In the genomic region with DNA sequence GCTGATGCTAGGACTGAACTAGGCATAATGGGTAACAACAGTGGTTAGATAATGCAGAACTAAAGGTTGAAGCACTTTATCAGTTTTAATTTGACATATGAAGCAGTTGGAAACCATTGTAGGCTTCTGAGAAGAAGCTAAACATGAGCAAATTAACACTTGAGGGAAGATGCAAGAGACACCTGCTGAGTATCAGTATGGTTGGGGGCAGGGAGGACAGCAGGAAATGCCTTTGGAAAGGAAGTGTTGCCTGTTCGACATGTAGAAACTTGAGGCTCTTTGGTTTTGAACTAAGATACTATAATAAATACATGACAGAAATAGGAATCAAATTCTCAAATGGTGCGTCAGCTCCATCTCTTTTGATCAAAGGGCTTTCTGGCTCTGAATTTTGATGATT, we compare ENCODE assay signal across 26 cellular contexts.
DNase-seq lines count a peak whose midpoint lies in the region; ATAC-seq, FAIRE-seq and TF ChIP-seq lines count a peak whose summit lies in the region.
"Had no signal": no experiment of that assay in that cellular context is flagged by ENCODE, and none has a peak within 500 bp of the region (broad histone marks: within the 10 kb centered on the region; RNA-seq: fewer than 3 reads in every experiment).

No MANE protein-coding gene starts in this region.

- no peaks in the 10 kb centered on the region for H3K27me3 ChIP-seq in GM23338 (ENCODE audit: insufficient read depth)
- no peaks in the 10 kb centered on the region for H3K27me3 ChIP-seq in mammary epithelial cell (ENCODE audit: insufficient read depth, low read length)
- H3K27me3 ChIP-seq in keratinocyte (ENCODE audit: control insufficient read depth, extremely low read depth, insufficient read depth, low read length): no peaks in the 10 kb centered on the region
- H3K27me3 ChIP-seq: vagina had no signal

- peak overlapping the region; percentile 50 for H3K27ac Mint-ChIP-seq in GM23338
- H3K27ac Mint-ChIP-seq: activated CD4-positive, alpha-beta T cell treated with anti-CD3 and anti-CD28 coated beads, Interleukin-2, amount 10 ng/mL, durations not matched to agents 24 days and 14 days; activated naive CD8-positive, alpha-beta T cell treated with anti-CD3 and anti-CD28 coated beads, Interleukin-2, amount 10 ng/mL, durations not matched to agents 7 days and 5 days; activated T-helper 17 cell treated with anti-CD3 and anti-CD28 coated beads, Interleukin-2, amount 50 U/mL, for 72 hours; CD4-positive, alpha-beta T cell; stimulated activated naive B cell treated with anti-CD40 and anti-IgM and Interleukin-4, amounts not matched to agents 10 μg/mL and 1 μg/mL and 100 μg/mL, for 72 hours had no signal

- H3K9me1 ChIP-seq in keratinocyte (ENCODE audit: control insufficient read depth, extremely low read depth, insufficient read depth, low read length): no peaks in the 10 kb centered on the region

- dilution Hi-C loops in mammary epithelial cell (cut with HindIII; ENCODE audit: low sequenced_read_pairs) (no loop called here), keratinocyte (cut with MboI; ENCODE audit: extremely low pct_ligation_motif_present, low sequenced_read_pairs) (no loop called here)

- H3K4me2 ChIP-seq in GM23338 (peak overlapping the region; percentile 61), mammary epithelial cell (ENCODE audit: insufficient read depth, low read depth, low read length) (peak overlapping the region; percentile 69), keratinocyte (ENCODE audit: control insufficient read depth, extremely low read depth, insufficient read depth, low read depth, low read length) (peak overlapping the region; percentile 53)

- H3K36me3 Mint-ChIP-seq in GM23338 (ENCODE audit: low read depth): peaks cover 34% of the 10 kb centered on the region; the same call in 2 of the 3 replicates
- H3K36me3 Mint-ChIP-seq: activated naive CD8-positive, alpha-beta T cell treated with anti-CD3 and anti-CD28 coated beads, Interleukin-2, amount 10 ng/mL, durations not matched to agents 7 days and 5 days had no signal

- H4K20me1 ChIP-seq in GM23338 (replicated peaks; ENCODE audit: insufficient read depth) (no peaks in the 10 kb centered on the region), mammary epithelial cell (ENCODE audit: insufficient read depth, low read length) (no peaks in the 10 kb centered on the region), keratinocyte (ENCODE audit: control insufficient read depth, extremely low read depth, insufficient read depth, low read length) (no peaks in the 10 kb centered on the region)

- peak overlapping the region; percentile 24; the same call in 1 of the 2 replicates for H3K4me3 ChIP-seq in GM23338
- H3K4me3 ChIP-seq in mammary epithelial cell (replicated peaks in 1 of 3; ENCODE audit: insufficient read depth in 1 of 3, low read depth in 2 of 3, low read length in 3 of 3): no peak overlapping the region
- H3K4me3 ChIP-seq in keratinocyte (ENCODE audit: control insufficient read depth in 2 of 3, extremely low read depth in 1 of 3, insufficient read depth in 2 of 3, low read depth in 1 of 3, low read length in 3 of 3): peak overlapping the region in 1 of 3 experiments; percentile 3
- H3K4me3 ChIP-seq: GM12878, thoracic aorta, vagina had no signal

- H3K79me2 ChIP-seq in GM23338 (replicated peaks; ENCODE audit: insufficient read depth) (peaks cover 71% of the 10 kb centered on the region), mammary epithelial cell (ENCODE audit: insufficient read depth, low read length) (peaks cover 18% of the 10 kb centered on the region), keratinocyte (ENCODE audit: control insufficient read depth, insufficient read depth, low read length) (peaks cover 1% of the 10 kb centered on the region)

- peak overlapping the region; percentile 31; the same call in 2 of the 3 replicates for H3K4me3 Mint-ChIP-seq in GM23338
- H3K4me3 Mint-ChIP-seq: activated CD4-positive, alpha-beta T cell treated with anti-CD3 and anti-CD28 coated beads, Interleukin-2, amount 10 ng/mL, durations not matched to agents 24 days and 14 days; activated naive CD8-positive, alpha-beta T cell treated with anti-CD3 and anti-CD28 coated beads, Interleukin-2, amount 10 ng/mL, durations not matched to agents 7 days and 5 days; activated T-helper 17 cell treated with anti-CD3 and anti-CD28 coated beads, Interleukin-2, amount 50 U/mL, for 72 hours; CD4-positive, alpha-beta T cell; stimulated activated naive B cell treated with anti-CD40 and anti-IgM and Interleukin-4, amounts not matched to agents 10 μg/mL and 1 μg/mL and 100 μg/mL, for 72 hours had no signal

- H3K4me1 ChIP-seq in GM23338 (ENCODE audit: insufficient read depth) (peaks cover 45% of the 10 kb centered on the region), mammary epithelial cell (ENCODE audit: insufficient read depth, low read length) (peaks cover 18% of the 10 kb centered on the region), keratinocyte (ENCODE audit: control insufficient read depth, extremely low read depth, insufficient read depth, low read length) (peaks cover 18% of the 10 kb centered on the region)
- H3K4me1 ChIP-seq: vagina had no signal

- H3K9me2 ChIP-seq in GM23338 (ENCODE audit: insufficient read depth): no peaks in the 10 kb centered on the region

- peaks cover 17% of the 10 kb centered on the region for H3K9me3 Mint-ChIP-seq in GM23338
- H3K9me3 Mint-ChIP-seq: activated CD4-positive, alpha-beta T cell treated with anti-CD3 and anti-CD28 coated beads, Interleukin-2, amount 10 ng/mL, durations not matched to agents 24 days and 14 days; activated naive CD8-positive, alpha-beta T cell treated with anti-CD3 and anti-CD28 coated beads, Interleukin-2, amount 10 ng/mL, durations not matched to agents 7 days and 5 days; activated T-helper 17 cell treated with anti-CD3 and anti-CD28 coated beads, Interleukin-2, amount 50 U/mL, for 72 hours; CD4-positive, alpha-beta T cell had no signal

- H2AFZ ChIP-seq in GM23338: no peak overlapping the region
- no peak overlapping the region for H2AFZ ChIP-seq in mammary epithelial cell (ENCODE audit: low read depth, low read length)
- H2AFZ ChIP-seq in keratinocyte (ENCODE audit: control insufficient read depth, low read length): no peak overlapping the region

- intact Hi-C loops in mammary epithelial cell (cut with micrococcal nuclease): loop anchor here (5.0 kb wide), 2 partner anchors 117 to 162 kb away; a partner anchor contains a TSS

- peak; percentile 99 for FAIRE-seq in keratinocyte (lab: Jason Lieb, UNC)
- FAIRE-seq: GM12878, HepG2 had no signal

- in situ Hi-C loops in mammary epithelial cell (cut with MboI; ENCODE audit: low sequenced_read_pairs in 2 of 2): no loop called here

- H3K9ac ChIP-seq in mammary epithelial cell (ENCODE audit: insufficient read depth, low read length) (no peak overlapping the region), keratinocyte (ENCODE audit: control insufficient read depth, extremely low read depth, insufficient read depth, low read length) (no peak overlapping the region)

- TF ChIP-seq CTCF in GM23338 (conservative IDR thresholded peaks at IDR 0.05; ENCODE audit: low read depth in 2 of 2) (no peak), mammary epithelial cell (conservative IDR thresholded peaks at IDR 0.05 in 1 of 2, IDR thresholded peaks at IDR 0.05 in 1 of 2; ENCODE audit: extremely low read depth in 1 of 2, insufficient read depth in 1 of 2, low read depth in 1 of 2, low read length in 2 of 2) (no peak), keratinocyte (optimal IDR thresholded peaks at IDR 0.05 in 1 of 3, IDR thresholded peaks at IDR 0.05 in 1 of 3, conservative IDR thresholded peaks at IDR 0.05 in 1 of 3; ENCODE audit: extremely low read depth in 1 of 3, insufficient read depth in 2 of 3, low read length in 3 of 3) (no peak)

- peaks cover 43% of the 10 kb centered on the region for H3K4me1 Mint-ChIP-seq in GM23338
- H3K4me1 Mint-ChIP-seq: activated T-helper 17 cell treated with anti-CD3 and anti-CD28 coated beads, Interleukin-2, amount 50 U/mL, for 72 hours; stimulated activated naive B cell treated with anti-CD40 and anti-IgM and Interleukin-4, amounts not matched to agents 10 μg/mL and 1 μg/mL and 100 μg/mL, for 72 hours had no signal

- H3K36me3 ChIP-seq in GM23338 (ENCODE audit: insufficient read depth): no peaks in the 10 kb centered on the region
- no peaks in the 10 kb centered on the region for H3K36me3 ChIP-seq in mammary epithelial cell (ENCODE audit: insufficient read depth, low read length)
- H3K36me3 ChIP-seq in keratinocyte (ENCODE audit: control insufficient read depth in 2 of 2, extremely low read depth in 1 of 2, insufficient read depth in 2 of 2, low read length in 2 of 2): no peaks in the 10 kb centered on the region
- H3K36me3 ChIP-seq: thoracic aorta, vagina had no signal

- 5% methylated on average over 2 of the region's 2 CpGs for WGBS in mammary epithelial cell (ENCODE audit: low coverage, missing lambda C conversion rate)

- H3K27me3 Mint-ChIP-seq in GM23338 (ENCODE audit: insufficient read depth, low read depth, poor library complexity): peaks cover 2% of the 10 kb centered on the region
- H3K27me3 Mint-ChIP-seq: activated T-helper 17 cell treated with anti-CD3 and anti-CD28 coated beads, Interleukin-2, amount 50 U/mL, for 72 hours; CD4-positive, alpha-beta T cell had no signal

- H3K27ac ChIP-seq in GM23338 (ENCODE audit: low read depth): peak overlapping the region; percentile 56
- peak overlapping the region; percentile 64 for H3K27ac ChIP-seq in mammary epithelial cell (ENCODE audit: insufficient read depth, low read depth, low read length)
- peak overlapping the region; percentile 45 for H3K27ac ChIP-seq in keratinocyte (ENCODE audit: control insufficient read depth, insufficient read depth, low read length)
- H3K27ac ChIP-seq: thoracic aorta, vagina had no signal

- H3F3A ChIP-seq in GM23338 (replicated peaks; ENCODE audit: low read depth): no peaks in the 10 kb centered on the region

- CTCF ChIA-PET in mammary epithelial cell (lab: Charles Lee; ENCODE audit: low non-redundant PET): interaction anchor here (0.7 to 0.8 kb wide), 2 partner anchors 80 to 575 kb away, joined by 3 to 5 read pairs; no protein-coding TSS in a partner anchor

- H3K9me3 ChIP-seq in mammary epithelial cell (replicated peaks; ENCODE audit: insufficient read depth, low read length): no peaks in the 10 kb centered on the region
- H3K9me3 ChIP-seq in keratinocyte (ENCODE audit: control insufficient read depth, low read depth, low read length): no peaks in the 10 kb centered on the region
- H3K9me3 ChIP-seq: thoracic aorta, vagina had no signal

- DNase-seq in GM23338 (ENCODE audit: low spot score): peak; percentile 75
- DNase-seq in NCI-H187 treated with DMSO at 0.1 percent for 48 hours (lab: John Stamatoyannopoulos, UW): peak; percentile 2
- peak; percentile 81 for DNase-seq in mammary epithelial cell
- peak; percentile 50 for DNase-seq in keratinocyte (ENCODE audit: low read depth, low spot score)
- DNase-seq in NCI-H526 (lab: John Stamatoyannopoulos, UW): no peak
- DNase-seq in Ammon's horn (ENCODE audit: low spot score): no peak
- DNase-seq: activated CD4-positive, alpha-beta T cell treated with anti-CD3 and anti-CD28 coated beads, Interleukin-2, amount 10 ng/mL, durations not matched to agents 24 days and 14 days; activated naive CD8-positive, alpha-beta T cell treated with anti-CD3 and anti-CD28 coated beads, Interleukin-2, amount 10 ng/mL, durations not matched to agents 7 days and 5 days; CD4-positive, alpha-beta T cell; cerebellar nuclear complex; DMS 273 treated with DMSO at 0.1 percent for 48 hours; foreskin fibroblast; hippocampal formation; kidney glomerular epithelial cell; NCI-H1105 treated with DMSO at 0.1 percent for 48 hours; NCI-H748 treated with DMSO at 0.1 percent for 48 hours; OCI-M1; SIG-M5; stimulated activated CD4-positive, alpha-beta T cell treated with anti-CD3 and anti-CD28 coated beads, Interleukin-2, amount 100 ng/mL, for 48 hours; stimulated activated naive B cell treated with anti-CD40 and anti-IgM and Interleukin-4, amounts not matched to agents 10 μg/mL and 1 μg/mL and 100 μg/mL, for 72 hours had no signal

- BruUV-seq in mammary epithelial cell (replicated peaks; lab: Mats Ljungman, UMichigan): no TSS peak

- ATAC-seq in GM23338 (peak; percentile 81), GM18498 (IDR thresholded peaks at IDR 0.05; ENCODE audit: unreplicated experiment) (no peak)
- ATAC-seq: activated T-helper 17 cell treated with anti-CD3 and anti-CD28 coated beads, Interleukin-2, amount 50 U/mL, for 72 hours; GM12878; HepG2; stimulated activated naive B cell treated with anti-CD40 and anti-IgM and Interleukin-4, amounts not matched to agents 10 μg/mL and 1 μg/mL and 100 μg/mL, for 72 hours had no signal

Comparison
In these comparisons a context has a peak if more than half of its experiments do, and no peak if none do; other contexts are left out.
1. DNase-seq: peak in GM23338 (single experiment), NCI-H187 treated with DMSO at 0.1 percent for 48 hours (single experiment), mammary epithelial cell (single experiment) and keratinocyte (single experiment); none in NCI-H526 (0 of 2) and Ammon's horn (single experiment).
2. Peak in every context shown above with its lines, with median percentiles within 50 percentile points of each other: H3K27ac ChIP-seq and H3K4me2 ChIP-seq.